Comparison of ENCODE assay signal across 12 cellular contexts in the genomic region with DNA sequence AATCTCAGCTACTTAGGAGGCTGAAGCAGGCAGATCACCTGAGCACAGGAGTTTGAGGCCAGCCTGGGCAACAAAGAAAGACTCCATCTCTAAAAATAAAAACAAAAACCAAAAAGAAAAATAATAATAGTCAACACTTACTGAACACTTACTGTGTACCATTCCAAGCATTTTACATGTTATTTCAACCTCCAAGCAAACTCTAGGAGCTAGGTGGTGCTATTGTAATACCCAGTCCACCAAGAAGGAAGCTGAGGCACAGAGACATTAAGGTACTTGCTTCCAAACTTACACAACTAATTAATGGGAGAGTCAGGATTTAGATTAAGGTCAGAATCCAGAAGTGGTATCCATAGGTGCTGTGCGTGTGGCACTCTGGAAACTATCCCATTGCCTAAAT. TPM values are rescaled to one million over a fixed set of nuclear protein-coding genes. Genes with fewer than 3 reads are reported as not detected.
DNase-seq lines count a peak whose midpoint lies in the region; ATAC-seq and TF ChIP-seq lines count a peak whose summit lies in the region.
"Had no signal": no experiment of that assay in that cellular context is flagged by ENCODE, and none has a peak within 500 bp of the region (broad histone marks: within the 10 kb centered on the region; RNA-seq: fewer than 3 reads in every experiment).

No MANE protein-coding gene starts in this region.

- H3K9me3 Mint-ChIP-seq in activated T-helper 17 cell treated with anti-CD3 and anti-CD28 coated beads, Interleukin-2, amount 50 U/mL, for 72 hours, result no peaks in the 10 kb centered on the region
- H3K9me3 Mint-ChIP-seq: activated naive CD4-positive, alpha-beta T cell treated with anti-CD3 and anti-CD28 coated beads, Interleukin-2, amount 50 U/mL, for 24 hours had no signal

- H3K4me3 ChIP-seq in HFF-Myc (replicated peaks; ENCODE audit: low read depth, low read length) (no peak overlapping the region), liver (ENCODE audit: low read depth in 1 of 3, low read length in 3 of 3) (no peak overlapping the region)
- H3K4me3 ChIP-seq: ovary, vagina had no signal

- no peak overlapping the region for H3K27ac Mint-ChIP-seq in activated T-helper 17 cell treated with anti-CD3 and anti-CD28 coated beads, Interleukin-2, amount 50 U/mL, for 72 hours
- H3K27ac Mint-ChIP-seq: activated naive CD4-positive, alpha-beta T cell treated with anti-CD3 and anti-CD28 coated beads, Interleukin-2, amount 50 U/mL, for 24 hours had no signal

- no peak overlapping the region for H3K9ac ChIP-seq in liver (ENCODE audit: low read depth in 1 of 2, low read length in 2 of 2)

- no peaks in the 10 kb centered on the region for H3K4me1 ChIP-seq in liver (ENCODE audit: control insufficient read depth in 4 of 4, insufficient read depth in 4 of 4, low read length in 3 of 4)
- H3K4me1 ChIP-seq: vagina had no signal

- H3K4me1 Mint-ChIP-seq in activated T-helper 17 cell treated with anti-CD3 and anti-CD28 coated beads, Interleukin-2, amount 50 U/mL, for 72 hours, result no peaks in the 10 kb centered on the region
- H3K4me1 Mint-ChIP-seq: activated naive CD4-positive, alpha-beta T cell treated with anti-CD3 and anti-CD28 coated beads, Interleukin-2, amount 50 U/mL, for 24 hours had no signal

- H3K36me3 ChIP-seq in liver (ENCODE audit: control insufficient read depth in 4 of 4, insufficient read depth in 3 of 4, low read depth in 1 of 4, low read length in 3 of 4), result no peaks in the 10 kb centered on the region
- H3K36me3 ChIP-seq: ovary, vagina had no signal

- TF ChIP-seq CTCF in HFF-Myc (IDR thresholded peaks at IDR 0.05; ENCODE audit: low read depth, low read length, missing control alignments) (peak; percentile 24), liver (IDR thresholded peaks at IDR 0.05; ENCODE audit: low read depth, low read length, missing input control) (no peak)

- H3K9me3 ChIP-seq in liver (ENCODE audit: control insufficient read depth in 4 of 4, low read length in 3 of 4), result no peaks in the 10 kb centered on the region
- H3K9me3 ChIP-seq: ovary, vagina had no signal

- H3K27ac ChIP-seq in liver (ENCODE audit: low read depth in 1 of 2, low read length in 2 of 2), result no peak overlapping the region
- H3K27ac ChIP-seq: ovary, vagina had no signal

- no peak overlapping the region for H3K4me3 Mint-ChIP-seq in activated T-helper 17 cell treated with anti-CD3 and anti-CD28 coated beads, Interleukin-2, amount 50 U/mL, for 72 hours
- H3K4me3 Mint-ChIP-seq: activated naive CD4-positive, alpha-beta T cell treated with anti-CD3 and anti-CD28 coated beads, Interleukin-2, amount 50 U/mL, for 24 hours had no signal

- DNase-seq in CD1c-positive myeloid dendritic cell (ENCODE audit: extremely low spot score), result peak; percentile 33
- DNase-seq in HFF-Myc (ENCODE audit: extremely low read depth, low read depth), result peak; percentile 15
- DNase-seq in activated naive CD4-positive, alpha-beta T cell (lab: John Stamatoyannopoulos, UW), result no peak
- DNase-seq in activated naive CD4-positive, alpha-beta T cell treated with Interleukin-2 at 50 U/mL for 16 hours, result no peak
- DNase-seq in NOMO-1 treated with DMSO at 0.1 percent for 48 hours (lab: John Stamatoyannopoulos, UW; ENCODE audit: unreplicated experiment), result no peak
- no peak for DNase-seq in hypothalamus (lab: John Stamatoyannopoulos, UW)
- DNase-seq: NCI-H1930, ovary had no signal

- no peaks in the 10 kb centered on the region for H3K27me3 ChIP-seq in liver (ENCODE audit: control insufficient read depth in 4 of 4, insufficient read depth in 4 of 4, low read length in 3 of 4)
- H3K27me3 ChIP-seq: ovary, vagina had no signal

- peak; percentile 69 for TF ChIP-seq RAD21 in liver (IDR thresholded peaks at IDR 0.05)

- H3K36me3 Mint-ChIP-seq in activated T-helper 17 cell treated with anti-CD3 and anti-CD28 coated beads, Interleukin-2, amount 50 U/mL, for 72 hours (ENCODE audit: low read depth), result no peaks in the 10 kb centered on the region
- H3K36me3 Mint-ChIP-seq: activated naive CD4-positive, alpha-beta T cell treated with anti-CD3 and anti-CD28 coated beads, Interleukin-2, amount 50 U/mL, for 24 hours had no signal

- ATAC-seq in activated T-helper 17 cell treated with anti-CD3 and anti-CD28 coated beads, Interleukin-2, amount 50 U/mL, for 72 hours (replicated peaks), result peak; percentile 38

- no peaks in the 10 kb centered on the region for H3K27me3 Mint-ChIP-seq in activated T-helper 17 cell treated with anti-CD3 and anti-CD28 coated beads, Interleukin-2, amount 50 U/mL, for 72 hours
- H3K27me3 Mint-ChIP-seq: activated naive CD4-positive, alpha-beta T cell treated with anti-CD3 and anti-CD28 coated beads, Interleukin-2, amount 50 U/mL, for 24 hours had no signal

- 83% methylated on average over 1 of the region's 1 CpG for WGBS in liver

TF ChIP-seq in liver, 16 proteins besides CTCF, POLR2A, EP300 and RAD21:
- TF ChIP-seq ZBTB33 (IDR thresholded peaks at IDR 0.05) (no peak), TAF1 (conservative IDR thresholded peaks at IDR 0.05) (no peak), FOXA2 (IDR thresholded peaks at IDR 0.05) (no peak), MAX (IDR thresholded peaks at IDR 0.05) (no peak)
TF ChIP-seq in liver: peak in this region for 0.

RNA-seq across cellular contexts. Expression of gene OR6J1, which starts 13.7 kb away (rescaled TPM):
- total RNA-seq in activated T-helper 17 cell treated with anti-CD3 and anti-CD28 coated beads, Interleukin-2, amount 50 U/mL, for 72 hours, result not detected
- total RNA-seq in liver, result not detected
- polyA plus RNA-seq in liver, result not detected
- total RNA-seq: vagina had no signal
- polyA plus RNA-seq: ovary had no signal

RNA-seq across cellular contexts. Expression of gene ABHD4, which starts 59.8 kb away (rescaled TPM):
- 10 to 100 TPM; 11.2 to 31.0 TPM for total RNA-seq in activated T-helper 17 cell treated with anti-CD3 and anti-CD28 coated beads, Interleukin-2, amount 50 U/mL, for 72 hours
- total RNA-seq in liver, result 10 to 100 TPM in 1 of 2 donors, 1 to 10 TPM in 1; 9.9 to 12.3 TPM
- 10 to 100 TPM in 1 of 2 donors, 1 to 10 TPM in 1; 9.0 to 32.9 TPM for polyA plus RNA-seq in liver

Comparison
In these comparisons a context has a peak if more than half of its experiments do, and no peak if none do; other contexts are left out.
1. DNase-seq: peak in CD1c-positive myeloid dendritic cell (single experiment) and HFF-Myc (single experiment); none in activated naive CD4-positive, alpha-beta T cell (0 of 4), activated naive CD4-positive, alpha-beta T cell treated with Interleukin-2 at 50 U/mL for 16 hours (single experiment), NOMO-1 treated with DMSO at 0.1 percent for 48 hours (single experiment) and hypothalamus (0 of 51).